Comparison of ENCODE assay signal across 20 cellular contexts in the genomic region with DNA sequence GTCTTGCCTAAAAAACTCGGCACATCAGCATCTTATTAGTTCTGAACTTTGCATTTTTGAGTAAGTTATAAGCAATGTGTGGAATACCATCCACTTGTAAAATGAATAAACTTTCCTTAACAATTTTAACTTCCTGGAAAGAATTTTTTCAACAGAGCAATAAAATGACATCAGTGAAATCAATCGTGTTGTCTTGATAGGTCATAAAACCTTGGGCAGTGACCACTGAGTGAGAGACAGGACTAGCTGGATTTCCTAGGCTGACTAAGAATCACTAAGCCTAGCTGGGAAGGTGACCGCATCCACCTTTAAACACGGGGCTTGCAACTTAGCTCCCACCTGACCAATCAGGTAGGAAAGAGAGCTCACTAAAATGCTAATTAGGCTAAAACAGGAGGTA.
"Had no signal": no experiment of that assay in that cellular context is flagged by ENCODE, and none has a peak within 500 bp of the region (broad histone marks: within the 10 kb centered on the region; RNA-seq: fewer than 3 reads in every experiment).

No MANE protein-coding gene starts in this region.

- FAIRE-seq: endothelial cell of umbilical vein had no signal

- H3K36me3 ChIP-seq: neural progenitor cell, transverse colon had no signal

- H3K9ac ChIP-seq: neural progenitor cell had no signal

- ATAC-seq: activated CD4-positive, alpha-beta T cell treated with anti-CD3 and anti-CD28 coated beads for 36 hours; activated CD8-positive, alpha-beta T cell treated with anti-CD3 and anti-CD28 coated beads, Interleukin-2, amount 10 ng/mL, durations not matched to agents 7 days and 5 days; activated T-cell treated with anti-CD3 and anti-CD28 coated beads, Interleukin-2, amount 50 U/mL, for 72 hours; foreskin keratinocyte; naive thymus-derived CD4-positive, alpha-beta T cell; right cardiac atrium had no signal

- H3K27ac ChIP-seq: coronary artery, dorsolateral prefrontal cortex, foreskin keratinocyte, neural progenitor cell, transverse colon had no signal

- H3K9me3 ChIP-seq: transverse colon had no signal

- H2AFZ ChIP-seq: neural progenitor cell had no signal

- DNase-seq: activated CD4-positive, alpha-beta T cell treated with anti-CD3 and anti-CD28 coated beads for 36 hours; activated CD4-positive, CD25-positive, alpha-beta regulatory T cell; activated CD8-positive, alpha-beta T cell treated with anti-CD3 and anti-CD28 coated beads, Interleukin-2, amount 10 ng/mL, durations not matched to agents 7 days and 5 days; activated naive CD4-positive, alpha-beta T cell; activated T-cell treated with anti-CD3 and anti-CD28 coated beads for 4 hours; activated T-cell treated with anti-CD3 and anti-CD28 coated beads, Interleukin-2, amount 50 U/mL, for 72 hours; anterior cingulate cortex; dorsolateral prefrontal cortex; foreskin keratinocyte; mammary epithelial cell; naive thymus-derived CD4-positive, alpha-beta T cell; occipital lobe; right cardiac atrium; stimulated activated CD4-positive, alpha-beta T cell treated with anti-CD3 and anti-CD28 coated beads, Interleukin-2, amount 100 ng/mL, for 48 hours; stimulated activated naive CD4-positive, alpha-beta T cell treated with Interleukin-2 at 50 U/mL for 16 hours; T-helper 1 cell; transverse colon had no signal

- H3K4me3 ChIP-seq: coronary artery, dorsolateral prefrontal cortex, neural progenitor cell, transverse colon had no signal

- H3K4me2 ChIP-seq: neural progenitor cell had no signal

- H3K27me3 ChIP-seq: foreskin keratinocyte, neural progenitor cell, transverse colon had no signal

- H3K4me1 ChIP-seq: foreskin keratinocyte, neural progenitor cell, transverse colon had no signal
